Comparison of ENCODE assay signal across 8 cellular contexts in genomic region chr10:3468919-3469638, GRCh38.
A peak's percentile ranks its signal among the peaks of the same experiment; 100 is the strongest.
DNase-seq lines count a peak whose midpoint lies in the region; ATAC-seq and TF ChIP-seq lines count a peak whose summit lies in the region.

No MANE protein-coding gene starts in this region.

- H3K4me3 ChIP-seq in AG04450 (ENCODE audit: low read depth, low read length) (no peak overlapping the region), HEK293 (ENCODE audit: low read depth, low read length) (no peak overlapping the region), sigmoid colon (peak overlapping the region in 1 of 4 donors; percentile 5)

- peaks cover 58% of the 10 kb centered on the region for H3K4me1 Mint-ChIP-seq in WTC11

- no peaks in the 10 kb centered on the region for H3K27me3 Mint-ChIP-seq in WTC11 (ENCODE audit: low read depth)

- H3K9me3 ChIP-seq in AG04450 (ENCODE audit: control insufficient read depth, insufficient read depth, low read length) (peaks cover 3% of the 10 kb centered on the region; the same call in 1 of the 2 replicates), HEK293 (ENCODE audit: control insufficient read depth, insufficient read depth, low read depth, low read length) (no peaks in the 10 kb centered on the region), sigmoid colon (no peaks in the 10 kb centered on the region)

- DNase-seq in AG04450 (ENCODE audit: low read depth, low spot score) (peak; percentile 94), WTC11 (ENCODE audit: low spot score) (no peak), glomerular visceral epithelial cell (ENCODE audit: extremely low spot score) (peak; percentile 75), sigmoid colon (peak; percentile 77), germinal center (ENCODE audit: low spot score) (no peak), NCI-H1694 treated with DMSO at 0.1 percent for 48 hours (lab: John Stamatoyannopoulos, UW) (no peak)

- peak in 1 of 2 donors; percentile 30 for TF ChIP-seq POLR2A in sigmoid colon (IDR thresholded peaks at IDR 0.05)

- peaks cover 15% of the 10 kb centered on the region for H3K4me1 ChIP-seq in HEK293 (ENCODE audit: control insufficient read depth, insufficient read depth, low read length)
- H3K4me1 ChIP-seq in sigmoid colon, result peaks cover 0 to 79% (median 78%) of the 10 kb centered on the region in 4 donors

- H3K36me3 ChIP-seq in HEK293 (ENCODE audit: control insufficient read depth in 2 of 2, insufficient read depth in 1 of 2, low read length in 2 of 2) (no peaks in the 10 kb centered on the region), sigmoid colon (no peaks in the 10 kb centered on the region)

- peak in 2 of 4 donors; percentile 33 to 68 for TF ChIP-seq EP300 in sigmoid colon (IDR thresholded peaks at IDR 0.05)

- H3K27me3 ChIP-seq in AG04450 (ENCODE audit: control insufficient read depth, insufficient read depth, low read length), result no peaks in the 10 kb centered on the region
- H3K27me3 ChIP-seq in sigmoid colon, result no peaks in the 10 kb centered on the region

- peak overlapping the region; percentile 98 for H3K27ac ChIP-seq in AG04450 (ENCODE audit: low read depth, low read length)
- H3K27ac ChIP-seq in HEK293 (ENCODE audit: extremely low read depth, low read depth, low read length), result no peak overlapping the region; the same call in 1 of the 2 replicates
- H3K27ac ChIP-seq in sigmoid colon, result peak overlapping the region; percentile 83 to 91 (median 90)

- TF ChIP-seq CTCF in AG04450 (IDR thresholded peaks at IDR 0.05; ENCODE audit: low read depth, low read length), result no peak
- no peak for TF ChIP-seq CTCF in HEK293 (tag by site-specific recombination; IDR thresholded peaks at IDR 0.05)
- TF ChIP-seq CTCF in WTC11 (IDR thresholded peaks at IDR 0.05), result no peak
- TF ChIP-seq CTCF in sigmoid colon (IDR thresholded peaks at IDR 0.05), result no peak

- no peak for ATAC-seq in WTC11
- ATAC-seq in HG03196 (IDR thresholded peaks at IDR 0.05; ENCODE audit: unreplicated experiment), result no peak

- intact Hi-C loops in sigmoid colon (cut with DNase I), result loop anchor here (5.0 to 10.0 kb wide), 2 partner anchors 313 to 1196 kb away; no protein-coding TSS in a partner anchor

- no peaks in the 10 kb centered on the region for H3K9me3 Mint-ChIP-seq in WTC11

- POLR2A ChIA-PET in AG04450 (lab: Yijun Ruan, JAX) (interaction anchor here (0.8 to 2.4 kb wide), 8 partner anchors 17 to 316 kb away, joined by 3 to 13 read pairs (median 4); partner anchors contain the start of gene KLF6), HEK293 (lab: Yijun Ruan, JAX) (interaction anchor here (0.6 to 0.9 kb wide), 2 partner anchors 114 to 241 kb away, joined by 3 to 4 read pairs; no protein-coding TSS in a partner anchor), WTC11 (lab: Charles Lee) (no interaction called here)

- H3K36me3 Mint-ChIP-seq in WTC11, result no peaks in the 10 kb centered on the region

- H3K27ac Mint-ChIP-seq in WTC11, result peak overlapping the region; percentile 57; the same call in 1 of the 2 replicates

- WGBS in sigmoid colon, 2 donors, result 63 to 76% methylated on average over 12 of the region's 12 CpGs

- CTCF ChIA-PET in AG04450 (lab: Charles Lee) (no interaction called here), HEK293 (lab: Yijun Ruan, JAX) (interaction anchor here (0.6 kb wide), 1 partner anchor 235 kb away, joined by 3 read pairs; no protein-coding TSS in a partner anchor), WTC11 (lab: Charles Lee) (no interaction called here)

- H3K4me3 Mint-ChIP-seq in WTC11, result no peak overlapping the region

TF ChIP-seq in HEK293, 187 proteins besides CTCF, POLR2A, EP300 and RAD21 (continues in another document):
- peak; percentile 56; the same call in 1 of the 2 replicates for TF ChIP-seq ZNF184 (tag by site-specific recombination; IDR thresholded peaks at IDR 0.05)
- 0 out of 2 replicates have a peak, but pooled peaks have one; percentile 52 for TF ChIP-seq ZNF501 (tag by site-specific recombination; IDR thresholded peaks at IDR 0.05)
- TF ChIP-seq ZNF837 (tag by site-specific recombination; IDR thresholded peaks at IDR 0.05), result no peak
- no peak for TF ChIP-seq ZNF645 (tag by site-specific recombination; IDR thresholded peaks at IDR 0.05)
- peak; percentile 95 for TF ChIP-seq ZNF639 (tag by site-specific recombination; IDR thresholded peaks at IDR 0.05)
- peak; percentile 91 for TF ChIP-seq ZNF843 (tag by site-specific recombination; IDR thresholded peaks at IDR 0.05)
- no peak for TF ChIP-seq ZNF610 (tag by site-specific recombination; IDR thresholded peaks at IDR 0.05; ENCODE audit: borderline replicate concordance)
- TF ChIP-seq ZFP37 (tag by site-specific recombination; IDR thresholded peaks at IDR 0.05), result 0 out of 2 replicates have a peak, but pooled peaks have one; percentile 28
- no peak for TF ChIP-seq ZNF777 (tag by site-specific recombination; IDR thresholded peaks at IDR 0.05; ENCODE audit: borderline replicate concordance)
- no peak for TF ChIP-seq ZNF433 (tag by site-specific recombination; IDR thresholded peaks at IDR 0.05; ENCODE audit: low read depth)
- TF ChIP-seq ZNF585B (tag by site-specific recombination; IDR thresholded peaks at IDR 0.05), result no peak
- no peak for TF ChIP-seq ZNF623 (tag by site-specific recombination; IDR thresholded peaks at IDR 0.05)
- TF ChIP-seq ZNF140 (tag by site-specific recombination; IDR thresholded peaks at IDR 0.05), result no peak
- TF ChIP-seq ZNF423 (tag by site-specific recombination; IDR thresholded peaks at IDR 0.05), result no peak

TF ChIP-seq in WTC11, 78 proteins besides CTCF, POLR2A, EP300 and RAD21:
- TF ChIP-seq KAT7 (CRISPR knock-in tag; IDR thresholded peaks at IDR 0.05; ENCODE audit: borderline replicate concordance) (no peak), ZNF512 (CRISPR knock-in tag; IDR thresholded peaks at IDR 0.05; ENCODE audit: borderline replicate concordance) (0 out of 2 replicates have a peak, but pooled peaks have one; percentile 47)

Comparison
In these comparisons a context has a peak if more than half of its experiments do, and no peak if none do; other contexts are left out.
1. DNase-seq: peak in AG04450 (single experiment), glomerular visceral epithelial cell (single experiment) and sigmoid colon (single experiment); none in WTC11 (single experiment), germinal center (single experiment) and NCI-H1694 treated with DMSO at 0.1 percent for 48 hours (single experiment).